Comparison of ENCODE assay signal across 32 cellular contexts in genomic region chr5:3384531-3384930, GRCh38.
"Had no signal": no experiment of that assay in that cellular context is flagged by ENCODE, and none has a peak within 500 bp of the region (broad histone marks: within the 10 kb centered on the region; RNA-seq: fewer than 3 reads in every experiment).

No MANE protein-coding gene starts in this region.

- H3K27ac ChIP-seq: ascending aorta, breast epithelium, cardiac muscle cell, colonic mucosa, dorsolateral prefrontal cortex, foreskin keratinocyte, gastrocnemius medialis, VCaP had no signal

- H3K27me3 Mint-ChIP-seq: activated CD4-positive, alpha-beta memory T cell treated with anti-CD3 and anti-CD28 coated beads, Interleukin-2, amount 10 ng/mL, durations not matched to agents 7 days and 5 days; activated CD4-positive, alpha-beta T cell treated with anti-CD3 and anti-CD28 coated beads, Interleukin-2, amount 10 ng/mL, durations not matched to agents 7 days and 5 days; activated naive CD4-positive, alpha-beta T cell treated with anti-CD3 and anti-CD28 coated beads, Interleukin-2, amount 10 ng/mL, durations not matched to agents 7 days and 5 days; activated naive CD8-positive, alpha-beta T cell treated with anti-CD3 and anti-CD28 coated beads, Interleukin-2, amount 10 ng/mL, durations not matched to agents 7 days and 5 days; activated T-cell treated with anti-CD3 and anti-CD28 coated beads, Interleukin-2, amount 50 U/mL, for 24 hours; dendritic cell treated with granulocyte-macrophage colony-stimulating factor and Interleukin-4, amounts not matched to agents 40 ng/mL and 50 ng/mL, for 4 days had no signal

- H3K4me3 Mint-ChIP-seq: activated CD4-positive, alpha-beta memory T cell treated with anti-CD3 and anti-CD28 coated beads, Interleukin-2, amount 10 ng/mL, durations not matched to agents 7 days and 5 days; activated CD4-positive, alpha-beta T cell treated with anti-CD3 and anti-CD28 coated beads, Interleukin-2, amount 10 ng/mL, durations not matched to agents 7 days and 5 days; activated naive CD4-positive, alpha-beta T cell treated with anti-CD3 and anti-CD28 coated beads, Interleukin-2, amount 10 ng/mL, durations not matched to agents 7 days and 5 days; activated naive CD8-positive, alpha-beta T cell treated with anti-CD3 and anti-CD28 coated beads, Interleukin-2, amount 10 ng/mL, durations not matched to agents 7 days and 5 days; activated T-cell treated with anti-CD3 and anti-CD28 coated beads, Interleukin-2, amount 50 U/mL, for 24 hours; activated T-cell treated with anti-CD3 and anti-CD28 coated beads, Interleukin-2, amount 50 U/mL, for 72 hours; brain; dendritic cell treated with granulocyte-macrophage colony-stimulating factor and Interleukin-4, amounts not matched to agents 40 ng/mL and 50 ng/mL, for 4 days; endodermal cell; WTC11 had no signal

- H3K4me1 ChIP-seq: ascending aorta, breast epithelium, colonic mucosa, foreskin keratinocyte, gastrocnemius medialis had no signal

- H3K4me3 ChIP-seq: ascending aorta, breast epithelium, cardiac muscle cell, colonic mucosa, dorsolateral prefrontal cortex, gastrocnemius medialis had no signal

- DNase-seq: activated CD4-positive, alpha-beta memory T cell treated with anti-CD3 and anti-CD28 coated beads, Interleukin-2, amount 10 ng/mL, durations not matched to agents 7 days and 5 days; activated CD4-positive, alpha-beta T cell treated with anti-CD3 and anti-CD28 coated beads for 1 hour; activated CD4-positive, alpha-beta T cell treated with anti-CD3 and anti-CD28 coated beads for 4 hours; activated CD4-positive, alpha-beta T cell treated with anti-CD3 and anti-CD28 coated beads, Interleukin-2, amount 10 ng/mL, durations not matched to agents 7 days and 5 days; activated CD4-positive, alpha-beta T cell treated with anti-CD3 and anti-CD28 coated beads, Interleukin-2, amount 50 U/mL, for 4 hours; activated CD8-positive, alpha-beta memory T cell treated with anti-CD3 and anti-CD28 coated beads, Interleukin-2, amount 50 U/mL, for 48 hours; activated gamma-delta T cell; activated naive CD4-positive, alpha-beta T cell; activated naive CD4-positive, alpha-beta T cell treated with anti-CD3 and anti-CD28 coated beads, Interleukin-2, amount 10 ng/mL, durations not matched to agents 7 days and 5 days; activated naive CD8-positive, alpha-beta T cell treated with anti-CD3 and anti-CD28 coated beads, Interleukin-2, amount 10 ng/mL, durations not matched to agents 7 days and 5 days; activated T-cell treated with anti-CD3 and anti-CD28 coated beads for 4 hours; activated T-cell treated with anti-CD3 and anti-CD28 coated beads, Interleukin-2, amount 50 U/mL, for 24 hours; activated T-cell treated with anti-CD3 and anti-CD28 coated beads, Interleukin-2, amount 50 U/mL, for 72 hours; central memory CD4-positive, alpha-beta T cell; cerebellar nuclear complex; colonic mucosa; dorsolateral prefrontal cortex; effector memory CD4-positive, alpha-beta T cell; endodermal cell; foreskin keratinocyte; gastrocnemius medialis; glutamatergic neuron; T-helper 2 cell had no signal

- H3K36me3 ChIP-seq: ascending aorta, breast epithelium, cardiac muscle cell, colonic mucosa, gastrocnemius medialis had no signal

- H3K9me3 Mint-ChIP-seq: endodermal cell, WTC11 had no signal

- ATAC-seq: activated naive CD4-positive, alpha-beta T cell treated with anti-CD3 and anti-CD28 coated beads, Interleukin-2, amount 50 U/mL, for 72 hours; activated T-cell treated with anti-CD3 and anti-CD28 coated beads, Interleukin-2, amount 50 U/mL, for 72 hours; esophagus mucosa; foreskin keratinocyte; gastrocnemius medialis; WTC11 had no signal

- H3K4me1 Mint-ChIP-seq: activated CD4-positive, alpha-beta memory T cell treated with anti-CD3 and anti-CD28 coated beads, Interleukin-2, amount 10 ng/mL, durations not matched to agents 7 days and 5 days; activated CD4-positive, alpha-beta T cell treated with anti-CD3 and anti-CD28 coated beads, Interleukin-2, amount 10 ng/mL, durations not matched to agents 7 days and 5 days; activated naive CD4-positive, alpha-beta T cell treated with anti-CD3 and anti-CD28 coated beads, Interleukin-2, amount 10 ng/mL, durations not matched to agents 7 days and 5 days; activated naive CD8-positive, alpha-beta T cell treated with anti-CD3 and anti-CD28 coated beads, Interleukin-2, amount 10 ng/mL, durations not matched to agents 7 days and 5 days had no signal

- H3K9me3 ChIP-seq: ascending aorta, breast epithelium, colonic mucosa, gastrocnemius medialis had no signal

- H3K27ac Mint-ChIP-seq: activated CD4-positive, alpha-beta memory T cell treated with anti-CD3 and anti-CD28 coated beads, Interleukin-2, amount 10 ng/mL, durations not matched to agents 7 days and 5 days; activated CD4-positive, alpha-beta T cell treated with anti-CD3 and anti-CD28 coated beads, Interleukin-2, amount 10 ng/mL, durations not matched to agents 7 days and 5 days; activated naive CD4-positive, alpha-beta T cell treated with anti-CD3 and anti-CD28 coated beads, Interleukin-2, amount 10 ng/mL, durations not matched to agents 7 days and 5 days; activated naive CD4-positive, alpha-beta T cell treated with anti-CD3 and anti-CD28 coated beads, Interleukin-2, amount 50 U/mL, for 72 hours; activated naive CD8-positive, alpha-beta T cell treated with anti-CD3 and anti-CD28 coated beads, Interleukin-2, amount 10 ng/mL, durations not matched to agents 7 days and 5 days; activated T-cell treated with anti-CD3 and anti-CD28 coated beads, Interleukin-2, amount 50 U/mL, for 24 hours; activated T-cell treated with anti-CD3 and anti-CD28 coated beads, Interleukin-2, amount 50 U/mL, for 72 hours; dendritic cell treated with granulocyte-macrophage colony-stimulating factor and Interleukin-4, amounts not matched to agents 40 ng/mL and 50 ng/mL, for 4 days; endodermal cell; WTC11 had no signal

- H3K27me3 ChIP-seq: ascending aorta, breast epithelium, cardiac muscle cell, colonic mucosa, foreskin keratinocyte, gastrocnemius medialis had no signal
